In the genomic region with DNA sequence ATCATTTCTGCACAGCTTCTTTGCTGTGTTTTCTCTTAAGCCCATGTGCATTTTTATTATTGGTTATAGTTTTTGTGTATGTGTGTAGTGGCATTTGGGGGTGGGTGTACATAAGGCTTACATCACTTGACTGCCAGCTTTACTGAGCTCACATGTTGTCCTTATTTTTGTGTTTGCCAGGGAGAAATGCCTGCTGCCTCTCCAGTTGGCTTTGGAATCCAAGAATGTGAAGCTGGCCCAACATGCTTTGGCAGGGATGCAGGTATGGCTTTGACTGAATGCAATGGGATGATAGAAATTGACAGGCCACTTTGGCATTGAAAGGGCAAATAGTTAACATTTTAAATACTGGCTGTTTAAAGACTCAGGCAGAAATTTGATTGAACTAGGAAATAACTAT, we compare ENCODE assay signal across 28 cellular contexts. TPM values are rescaled to one million over a fixed set of nuclear protein-coding genes. Genes with fewer than 3 reads are reported as not detected.
"Had no signal": no experiment of that assay in that cellular context is flagged by ENCODE, and none has a peak within 500 bp of the region (broad histone marks: within the 10 kb centered on the region; RNA-seq: fewer than 3 reads in every experiment).

No MANE protein-coding gene starts in this region.

- H3K4me3 ChIP-seq: esophagus squamous epithelium, gastroesophageal sphincter, mucosa of descending colon, psoas muscle, skin epidermis, thoracic aorta, transverse colon had no signal

- H3K27ac ChIP-seq: esophagus squamous epithelium, gastroesophageal sphincter, neutrophil, psoas muscle, skin epidermis, thoracic aorta, transverse colon had no signal

- H3K36me3 ChIP-seq: esophagus squamous epithelium, gastroesophageal sphincter, neutrophil, thoracic aorta, transverse colon had no signal

- ATAC-seq: gastroesophageal sphincter; left colon; mucosa of descending colon; naive thymus-derived CD8-positive, alpha-beta T cell; psoas muscle; sciatic nerve; stimulated activated naive B cell treated with anti-CD40 and anti-IgM and Interleukin-4, amounts not matched to agents 10 μg/mL and 1 μg/mL and 100 μg/mL, for 72 hours; stimulated activated naive CD8-positive, alpha-beta T cell treated with anti-CD3 and anti-CD28 coated beads, Interleukin-15, amount 100 ng/mL, for 72 hours had no signal

- H3K9me3 ChIP-seq: esophagus squamous epithelium, gastroesophageal sphincter, mucosa of descending colon, neutrophil, psoas muscle, thoracic aorta, transverse colon had no signal

- DNase-seq: esophagus squamous epithelium; foreskin fibroblast; glutamatergic neuron; immature natural killer cell; kidney; left colon; mammary epithelial cell; mucosa of descending colon; naive thymus-derived CD8-positive, alpha-beta T cell; psoas muscle; retina; stimulated activated CD4-positive, alpha-beta T cell treated with anti-CD3 and anti-CD28 coated beads, Interleukin-2, amount 100 ng/mL, for 24 hours; stimulated activated CD4-positive, alpha-beta T cell treated with anti-CD3 and anti-CD28 coated beads, Interleukin-4, amount 100 ng/mL, for 4 hours; stimulated activated naive B cell treated with anti-CD40 and anti-IgM and Interleukin-4, amounts not matched to agents 10 μg/mL and 1 μg/mL and 100 μg/mL, for 72 hours; stimulated activated naive CD8-positive, alpha-beta T cell treated with anti-CD3 and anti-CD28 coated beads, Interleukin-15, amount 100 ng/mL, for 72 hours; transverse colon had no signal

- H3K4me1 ChIP-seq: esophagus squamous epithelium, gastroesophageal sphincter, psoas muscle, transverse colon had no signal

- H3K27me3 ChIP-seq: esophagus squamous epithelium, gastroesophageal sphincter, transverse colon had no signal

RNA-seq across cellular contexts. Expression of a gene that starts 11.4 kb away (rescaled TPM):
- total RNA-seq: epithelial cell of proximal tubule; esophagus squamous epithelium; gastroesophageal sphincter; kidney; left colon; lower leg skin; mammary epithelial cell; mesenteric fat pad; mucosa of descending colon; naive thymus-derived CD8-positive, alpha-beta T cell; osteoblast; psoas muscle; sciatic nerve; subcutaneous adipose tissue; thoracic aorta; transverse colon; ureter had no signal
- polyA plus RNA-seq: immature natural killer cell; mammary epithelial cell; naive thymus-derived CD8-positive, alpha-beta T cell; neural cell; psoas muscle had no signal

RNA-seq across cellular contexts. Expression of a gene that starts 45.1 kb away (rescaled TPM):
- total RNA-seq: naive thymus-derived CD8-positive, alpha-beta T cell had no signal
- polyA plus RNA-seq: naive thymus-derived CD8-positive, alpha-beta T cell had no signal
